Comparison of ENCODE assay signal across 34 cellular contexts in the genomic region with DNA sequence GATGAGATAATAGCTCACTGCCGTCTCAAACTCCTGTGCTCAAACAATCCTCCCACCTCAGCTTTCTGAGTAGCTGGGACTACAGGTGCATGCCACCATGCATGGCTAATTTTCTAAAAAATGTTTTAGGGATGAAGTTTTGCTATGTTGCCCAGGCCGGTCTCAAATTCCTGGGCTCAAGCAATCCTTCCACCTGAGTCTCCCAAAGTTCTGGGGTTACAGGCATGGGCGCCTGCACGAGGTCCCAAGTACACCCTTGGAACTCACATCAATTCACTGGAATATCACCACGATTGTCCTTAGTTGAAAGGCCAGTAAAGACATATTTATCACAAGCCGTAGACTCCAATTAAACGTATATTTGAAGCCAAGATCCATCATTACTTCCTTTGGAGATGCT.
"Had no signal": no experiment of that assay in that cellular context is flagged by ENCODE, and none has a peak within 500 bp of the region (broad histone marks: within the 10 kb centered on the region; RNA-seq: fewer than 3 reads in every experiment).

No MANE protein-coding gene starts in this region.

- H3K27ac ChIP-seq: KMS-11 had no signal

- H3K4me3 ChIP-seq: MG63 had no signal

- H3K9me3 ChIP-seq: MG63 had no signal

- H3K36me3 ChIP-seq: MG63 had no signal

- DNase-seq: Karpas-422, Kasumi-1, MG63, MM.1S, MV-4-11, NCI-H1048, NCI-H1092, NCI-H1092 treated with DMSO at 0.1 percent for 48 hours, NCI-H1105, NCI-H1105 treated with DMSO at 0.1 percent for 48 hours, NCI-H1417, NCI-H1417 treated with DMSO at 0.1 percent for 48 hours, NCI-H1436, NCI-H1436 treated with DMSO at 0.1 percent for 48 hours, NCI-H146, NCI-H1694, NCI-H1694 treated with DMSO at 0.1 percent for 48 hours, NCI-H187, NCI-H187 treated with DMSO at 0.1 percent for 48 hours, NCI-H1930, NCI-H2029, NCI-H2029 treated with DMSO at 0.1 percent for 48 hours, NCI-H2081, NCI-H2081 treated with DMSO at 0.1 percent for 48 hours, NCI-H2107, NCI-H2171, NCI-H2171 treated with DMSO at 0.1 percent for 48 hours, NCI-H2227 treated with DMSO at 0.1 percent for 48 hours, NCI-H226, NCI-H345, NCI-H446, NCI-H446 treated with DMSO at 0.1 percent for 48 hours, NCI-H510A had no signal
